ENCODE assay signal across 7 cellular contexts in the genomic region with DNA sequence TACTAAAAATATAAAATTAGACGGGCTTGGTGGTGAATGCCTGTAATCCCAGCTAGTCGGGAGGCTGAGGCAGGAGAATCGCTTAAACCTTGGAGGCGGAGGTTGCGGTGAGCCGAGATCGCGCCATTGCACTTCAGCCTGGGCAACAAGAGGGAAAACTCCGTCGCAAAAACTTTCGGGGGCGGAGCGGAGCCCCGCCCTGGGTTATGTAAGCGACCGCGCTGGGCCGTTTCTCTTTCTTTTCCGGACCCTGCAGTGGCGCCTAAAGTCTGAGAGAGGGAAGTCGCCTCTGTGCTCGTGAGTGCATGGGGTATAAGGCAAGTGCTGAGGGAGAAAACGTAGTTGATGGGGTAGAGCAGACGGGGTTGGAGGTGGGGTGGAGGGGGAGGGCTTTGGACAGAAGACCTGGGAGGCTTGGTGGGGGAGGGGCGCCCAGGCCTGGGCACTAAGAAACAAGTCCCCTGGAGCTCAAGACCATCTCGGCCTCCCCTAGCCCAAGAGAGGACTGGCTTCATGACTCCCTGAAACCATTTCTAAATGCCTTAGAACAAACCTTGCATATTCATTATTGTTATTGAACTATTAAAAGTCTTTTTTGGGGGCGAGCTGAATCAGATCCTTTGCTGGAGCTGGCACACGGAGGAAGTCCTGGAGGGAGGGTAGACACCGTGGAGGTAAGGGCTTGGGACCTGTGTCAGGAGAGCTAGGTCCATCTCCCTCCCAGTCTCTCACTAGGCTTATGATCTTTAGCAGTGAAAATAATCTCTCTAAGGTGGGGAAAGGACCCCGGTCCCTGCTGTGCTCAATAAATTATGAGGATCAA. TPM values are rescaled to one million over a fixed set of nuclear protein-coding genes. Genes with fewer than 3 reads are reported as not detected.
DNase-seq lines count a peak whose midpoint lies in the region; ATAC-seq lines count a peak whose summit lies in the region.

No MANE protein-coding gene starts in this region.

- POLR2A ChIA-PET in activated CD4-positive, alpha-beta memory T cell treated with anti-CD3 and anti-CD28 coated beads for 36 hours (lab: Charles Lee) = interaction anchor here (1.3 kb wide), 1 partner anchor 141 kb away, joined by 8 read pairs; a partner anchor contains a TSS

- H3K9me3 Mint-ChIP-seq in activated CD4-positive, alpha-beta memory T cell treated with anti-CD3 and anti-CD28 coated beads for 36 hours = no peaks in the 10 kb centered on the region

- H3K4me3 ChIP-seq in MG63 = peak overlapping the region; percentile 89

- peak overlapping the region; percentile 79 for H3K4me3 Mint-ChIP-seq in activated CD4-positive, alpha-beta memory T cell treated with anti-CD3 and anti-CD28 coated beads for 36 hours

- peak; percentile 46 for ATAC-seq in GM19035 (IDR thresholded peaks at IDR 0.05; ENCODE audit: unreplicated experiment)
- no peak for ATAC-seq in GM18870 (IDR thresholded peaks at IDR 0.05; ENCODE audit: unreplicated experiment)

- CTCF ChIA-PET in activated CD4-positive, alpha-beta memory T cell treated with anti-CD3 and anti-CD28 coated beads for 36 hours (lab: Charles Lee) = interaction anchor here (0.6 to 7.9 kb wide), 16 partner anchors 15 to 204 kb away, joined by 3 to 79 read pairs (median 3); no protein-coding TSS in a partner anchor

- intact Hi-C loops in activated CD4-positive, alpha-beta memory T cell treated with anti-CD3 and anti-CD28 coated beads for 36 hours (cut with micrococcal nuclease) = loop anchor here (2.0 to 5.0 kb wide), 2 partner anchors 92 to 142 kb away; a partner anchor contains a TSS

- no peaks in the 10 kb centered on the region for H3K36me3 Mint-ChIP-seq in activated CD4-positive, alpha-beta memory T cell treated with anti-CD3 and anti-CD28 coated beads for 36 hours

- no peaks in the 10 kb centered on the region for H3K27me3 ChIP-seq in MG63

- H3K27me3 Mint-ChIP-seq in activated CD4-positive, alpha-beta memory T cell treated with anti-CD3 and anti-CD28 coated beads for 36 hours = no peaks in the 10 kb centered on the region

- DNase-seq in MG63 (peak; percentile 67), mesenteric fat pad (ENCODE audit: low spot score) (peak; percentile 93)
- DNase-seq in activated CD4-positive, alpha-beta memory T cell treated with anti-CD3 and anti-CD28 coated beads for 36 hours = peak; percentile 85
- DNase-seq in effector CD4-positive, alpha-beta T cell = peak; percentile 70
- peak; percentile 59 to 60 for DNase-seq in stimulated activated CD8-positive, alpha-beta memory T cell treated with anti-CD3 and anti-CD28 coated beads, Interleukin-2, amount 100 ng/mL, for 1 hour (ENCODE audit: low read depth in 2 of 2)

- H3K36me3 ChIP-seq in MG63 = 0 out of 2 replicates have a peak, but pooled peaks cover under 1% of the 10 kb centered on the region

- peaks cover 40% of the 10 kb centered on the region for H3K4me1 Mint-ChIP-seq in activated CD4-positive, alpha-beta memory T cell treated with anti-CD3 and anti-CD28 coated beads for 36 hours (ENCODE audit: low read depth)

- no peaks in the 10 kb centered on the region for H3K9me3 ChIP-seq in MG63

- H3K27ac Mint-ChIP-seq in activated CD4-positive, alpha-beta memory T cell treated with anti-CD3 and anti-CD28 coated beads for 36 hours = peak overlapping the region; percentile 85

RNA-seq across cellular contexts. Expression of a gene that starts 2.7 kb away (rescaled TPM):
- total RNA-seq in MG63 (2014; rRNA removed; shearing (Covaris generic); ENCODE audit: low replicate concordance) = 15.9 and 31.0 TPM in 2 replicates
- 1 to 10 TPM; 7.1 to 8.6 TPM for total RNA-seq in activated CD4-positive, alpha-beta memory T cell treated with anti-CD3 and anti-CD28 coated beads for 36 hours
- total RNA-seq in mesenteric fat pad = 9.9 TPM

RNA-seq across cellular contexts. Expression of a gene that starts 43.7 kb away (rescaled TPM):
- 35.3 and 69.1 TPM in 2 replicates for total RNA-seq in MG63 (2014; rRNA removed; shearing (Covaris generic); ENCODE audit: low replicate concordance)
- total RNA-seq in activated CD4-positive, alpha-beta memory T cell treated with anti-CD3 and anti-CD28 coated beads for 36 hours = 1,000 to 10,000 TPM; 3,016 to 3,060 TPM
- total RNA-seq in mesenteric fat pad = 914 TPM

Comparison
In these comparisons a context has a peak if more than half of its experiments do, and no peak if none do; other contexts are left out.
1. RNA of a gene that starts 43.7 kb away (total RNA-seq): 3,016 to 3,060 TPM in activated CD4-positive, alpha-beta memory T cell treated with anti-CD3 and anti-CD28 coated beads for 36 hours and 914 TPM in mesenteric fat pad (single experiment); 35.3 to 69.1 TPM in MG63; every median in the first group is over 10 times any median in the second.
2. Peak in every context shown above with its lines, with median percentiles within 50 percentile points of each other: DNase-seq.